ENCODE assay signal across 34 cellular contexts in genomic region chr17:77560841-77561240, GRCh38.
"Had no signal": no experiment of that assay in that cellular context is flagged by ENCODE, and none has a peak within 500 bp of the region (broad histone marks: within the 10 kb centered on the region; RNA-seq: fewer than 3 reads in every experiment).

No MANE protein-coding gene starts in this region.

- H3K9ac ChIP-seq: KMS-11 had no signal

- H3K4me1 ChIP-seq: ascending aorta, SJCRH30 had no signal

- H3K36me3 Mint-ChIP-seq: activated naive CD4-positive, alpha-beta T cell treated with anti-CD3 and anti-CD28 coated beads, Interleukin-2, amount 50 U/mL, for 24 hours; activated naive CD8-positive, alpha-beta T cell treated with anti-CD3 and anti-CD28 coated beads, Interleukin-2, amount 10 ng/mL, durations not matched to agents 7 days and 5 days had no signal

- FAIRE-seq: RCC 7860, TTC549 had no signal

- H3K4me3 ChIP-seq: ascending aorta, cardiac muscle cell, PC-9, SJCRH30, SK-N-MC had no signal

- H3K27ac Mint-ChIP-seq: activated CD4-positive, alpha-beta T cell treated with anti-CD3 and anti-CD28 coated beads for 36 hours; activated CD4-positive, alpha-beta T cell treated with anti-CD3 and anti-CD28 coated beads, Interleukin-2, amount 10 ng/mL, durations not matched to agents 7 days and 5 days; activated CD8-positive, alpha-beta T cell treated with anti-CD3 and anti-CD28 coated beads, Interleukin-2, amount 10 ng/mL, durations not matched to agents 7 days and 5 days; activated naive CD4-positive, alpha-beta T cell treated with anti-CD3 and anti-CD28 coated beads, Interleukin-2, amount 50 U/mL, for 24 hours; activated naive CD8-positive, alpha-beta T cell treated with anti-CD3 and anti-CD28 coated beads, Interleukin-2, amount 10 ng/mL, durations not matched to agents 7 days and 5 days; activated T-cell treated with anti-CD3 and anti-CD28 coated beads, Interleukin-2, amount 50 U/mL, for 24 hours; activated T-helper 2 cell treated with anti-CD3 and anti-CD28 coated beads, Interferon-gamma antibody, Interleukin-2, Interleukin-4, amounts not matched to agents 10 μg/mL and 5 μg/mL and 100 μg/mL, durations not matched to agents 14 hours and 24 hours and 36 hours; WTC11 had no signal

- H3K36me3 ChIP-seq: ascending aorta, cardiac muscle cell, SJCRH30 had no signal

- H3K9me3 ChIP-seq: ascending aorta, SJCRH30 had no signal

- H3K9me3 Mint-ChIP-seq: activated CD4-positive, alpha-beta T cell treated with anti-CD3 and anti-CD28 coated beads, Interleukin-2, amount 10 ng/mL, durations not matched to agents 7 days and 5 days; activated naive CD4-positive, alpha-beta T cell treated with anti-CD3 and anti-CD28 coated beads, Interleukin-2, amount 50 U/mL, for 24 hours; activated naive CD8-positive, alpha-beta T cell treated with anti-CD3 and anti-CD28 coated beads, Interleukin-2, amount 10 ng/mL, durations not matched to agents 7 days and 5 days; activated T-cell treated with anti-CD3 and anti-CD28 coated beads, Interleukin-2, amount 50 U/mL, for 24 hours; activated T-helper 2 cell treated with anti-CD3 and anti-CD28 coated beads, Interferon-gamma antibody, Interleukin-2, Interleukin-4, amounts not matched to agents 10 μg/mL and 5 μg/mL and 100 μg/mL, durations not matched to agents 14 hours and 24 hours and 36 hours; central memory CD8-positive, alpha-beta T cell had no signal

- H3K4me2 ChIP-seq: KMS-11, PC-9 had no signal

- H3K27me3 ChIP-seq: ascending aorta, cardiac muscle cell had no signal

- DNase-seq: activated CD4-positive, alpha-beta T cell treated with anti-CD3 and anti-CD28 coated beads for 36 hours; activated CD4-positive, alpha-beta T cell treated with anti-CD3 and anti-CD28 coated beads, Interleukin-2, amount 10 ng/mL, durations not matched to agents 7 days and 5 days; activated CD4-positive, alpha-beta T cell treated with anti-CD3 and anti-CD28 coated beads, Interleukin-2, amount 50 U/mL, for 48 hours; activated CD8-positive, alpha-beta T cell treated with anti-CD3 and anti-CD28 coated beads, Interleukin-2, amount 10 ng/mL, durations not matched to agents 7 days and 5 days; activated gamma-delta T cell; activated naive CD4-positive, alpha-beta T cell treated with Interleukin-2 at 50 U/mL for 16 hours; activated naive CD8-positive, alpha-beta T cell treated with anti-CD3 and anti-CD28 coated beads, Interleukin-2, amount 10 ng/mL, durations not matched to agents 7 days and 5 days; activated T-cell treated with anti-CD3 and anti-CD28 coated beads, Interleukin-2, amount 50 U/mL, for 24 hours; amygdala; MM.1S; MV-4-11; NCI-H1092 treated with DMSO at 0.1 percent for 48 hours; NCI-H146; NCI-H187; NCI-H2029 treated with DMSO at 0.1 percent for 48 hours; NCI-H2227 treated with DMSO at 0.1 percent for 48 hours; NCI-H446; NCI-H526; NCI-H748 treated with DMSO at 0.1 percent for 48 hours; NK-92 treated with Interleukin-12 subunit alpha and Interleukin-12 subunit beta, amount 100 ng/mL, for 24 hours; PC-9; Right ventricle myocardium superior; SJCRH30; T1000 had no signal

- H2AFZ ChIP-seq: PC-9 had no signal

- H3K27me3 Mint-ChIP-seq: activated naive CD4-positive, alpha-beta T cell treated with anti-CD3 and anti-CD28 coated beads, Interleukin-2, amount 50 U/mL, for 24 hours had no signal

- H3K27ac ChIP-seq: ascending aorta, cardiac muscle cell, KMS-11, PC-9, SJCRH30, SK-N-MC had no signal

- H3K4me1 Mint-ChIP-seq: activated CD4-positive, alpha-beta T cell treated with anti-CD3 and anti-CD28 coated beads for 36 hours; activated CD4-positive, alpha-beta T cell treated with anti-CD3 and anti-CD28 coated beads, Interleukin-2, amount 10 ng/mL, durations not matched to agents 7 days and 5 days; activated naive CD4-positive, alpha-beta T cell treated with anti-CD3 and anti-CD28 coated beads, Interleukin-2, amount 50 U/mL, for 24 hours; activated naive CD8-positive, alpha-beta T cell treated with anti-CD3 and anti-CD28 coated beads, Interleukin-2, amount 10 ng/mL, durations not matched to agents 7 days and 5 days; central memory CD8-positive, alpha-beta T cell had no signal

- H3K4me3 Mint-ChIP-seq: activated CD4-positive, alpha-beta T cell treated with anti-CD3 and anti-CD28 coated beads for 36 hours; activated CD4-positive, alpha-beta T cell treated with anti-CD3 and anti-CD28 coated beads, Interleukin-2, amount 10 ng/mL, durations not matched to agents 7 days and 5 days; activated CD8-positive, alpha-beta T cell treated with anti-CD3 and anti-CD28 coated beads, Interleukin-2, amount 10 ng/mL, durations not matched to agents 7 days and 5 days; activated naive CD4-positive, alpha-beta T cell treated with anti-CD3 and anti-CD28 coated beads, Interleukin-2, amount 50 U/mL, for 24 hours; activated naive CD8-positive, alpha-beta T cell treated with anti-CD3 and anti-CD28 coated beads, Interleukin-2, amount 10 ng/mL, durations not matched to agents 7 days and 5 days; activated T-cell treated with anti-CD3 and anti-CD28 coated beads, Interleukin-2, amount 50 U/mL, for 24 hours; central memory CD8-positive, alpha-beta T cell; WTC11 had no signal
